In genomic region chr2:218395826-218396687, GRCh38 we compare ENCODE assay signal across 1 cellular context.
A peak's percentile ranks its signal among the peaks of the same experiment; 100 is the strongest.
TF ChIP-seq lines count a peak whose summit lies in the region.

No MANE protein-coding gene starts in this region.

TF ChIP-seq in HepG2, 621 proteins besides CTCF, POLR2A, EP300 and RAD21 (continued from another document and continues in another):
- TF ChIP-seq ZNF567 (CRISPR knock-in tag; IDR thresholded peaks at IDR 0.05; ENCODE audit: borderline replicate concordance) (no peak; the same call in 1 of the 2 replicates), ZMYM2 (CRISPR knock-in tag; IDR thresholded peaks at IDR 0.05) (peak; percentile 19; the same call in 1 of the 2 replicates), TOPORS (CRISPR knock-in tag; IDR thresholded peaks at IDR 0.05) (0 out of 2 replicates have a peak, but pooled peaks have one; percentile 44), GABPB1 (CRISPR knock-in tag; IDR thresholded peaks at IDR 0.05) (peak; percentile 90), ZNF770 (CRISPR knock-in tag; IDR thresholded peaks at IDR 0.05) (peak; percentile 78), KAT8 (CRISPR knock-in tag; IDR thresholded peaks at IDR 0.05) (peak; percentile 88), NR2F1 (CRISPR knock-in tag; IDR thresholded peaks at IDR 0.05) (peak in 1 of 2 experiments; percentile 55; a peak in 2 of 4 replicates), SIN3B (IDR thresholded peaks at IDR 0.05; ENCODE audit: low read length) (no peak; the same call in 1 of the 2 replicates), ZNF430 (CRISPR knock-in tag; IDR thresholded peaks at IDR 0.05) (peak; percentile 88), KLF9 (CRISPR knock-in tag; IDR thresholded peaks at IDR 0.05; ENCODE audit: low read depth) (peak; percentile 94; the same call in 1 of the 2 replicates), ZNF292 (CRISPR knock-in tag; IDR thresholded peaks at IDR 0.05; ENCODE audit: borderline replicate concordance, low read depth) (peak; percentile 51; the same call in 1 of the 2 replicates), JUNB (CRISPR knock-in tag; IDR thresholded peaks at IDR 0.05; ENCODE audit: borderline replicate concordance) (no peak), ZNF33B (CRISPR knock-in tag; IDR thresholded peaks at IDR 0.05) (no peak), NFIB (CRISPR knock-in tag; IDR thresholded peaks at IDR 0.05; ENCODE audit: borderline replicate concordance) (no peak), KDM5A (IDR thresholded peaks at IDR 0.05; ENCODE audit: borderline replicate concordance, low read length) (peak; percentile 88), DBP (CRISPR knock-in tag; IDR thresholded peaks at IDR 0.05; ENCODE audit: not compliant biosample characterization) (peak; percentile 30), MIER3 (CRISPR knock-in tag; IDR thresholded peaks at IDR 0.05; ENCODE audit: borderline replicate concordance) (peak; percentile 94; the same call in 1 of the 2 replicates), ZNF773 (CRISPR knock-in tag; IDR thresholded peaks at IDR 0.05; ENCODE audit: borderline replicate concordance) (no peak), ZNF790 (CRISPR knock-in tag; IDR thresholded peaks at IDR 0.05; ENCODE audit: borderline replicate concordance) (peak; percentile 93), ONECUT2 (CRISPR knock-in tag; IDR thresholded peaks at IDR 0.05) (peak; percentile 37; the same call in 1 of the 2 replicates), CHCHD3 (CRISPR knock-in tag; IDR thresholded peaks at IDR 0.05) (no peak), ZBTB49 (CRISPR knock-in tag; IDR thresholded peaks at IDR 0.05; ENCODE audit: borderline replicate concordance) (no peak), ISL2 (CRISPR knock-in tag; IDR thresholded peaks at IDR 0.05) (peak; percentile 91), HNRNPH1 (optimal IDR thresholded peaks at IDR 0.05; ENCODE audit: low read depth, low read length) (no peak), ZFP36 (IDR thresholded peaks at IDR 0.05; ENCODE audit: borderline replicate concordance, low read depth, low read length, partially characterized antibody) (no peak), ZNF275 (CRISPR knock-in tag; IDR thresholded peaks at IDR 0.05; ENCODE audit: borderline replicate concordance) (peak; percentile 88; the same call in 1 of the 2 replicates), REXO4 (CRISPR knock-in tag; IDR thresholded peaks at IDR 0.05; ENCODE audit: borderline replicate concordance) (0 out of 2 replicates have a peak, but pooled peaks have one; percentile 32), JUND (CRISPR knock-in tag; IDR thresholded peaks at IDR 0.05) (peak; percentile 50; the same call in 1 of the 2 replicates)
- TF ChIP-seq, protein P1, sequence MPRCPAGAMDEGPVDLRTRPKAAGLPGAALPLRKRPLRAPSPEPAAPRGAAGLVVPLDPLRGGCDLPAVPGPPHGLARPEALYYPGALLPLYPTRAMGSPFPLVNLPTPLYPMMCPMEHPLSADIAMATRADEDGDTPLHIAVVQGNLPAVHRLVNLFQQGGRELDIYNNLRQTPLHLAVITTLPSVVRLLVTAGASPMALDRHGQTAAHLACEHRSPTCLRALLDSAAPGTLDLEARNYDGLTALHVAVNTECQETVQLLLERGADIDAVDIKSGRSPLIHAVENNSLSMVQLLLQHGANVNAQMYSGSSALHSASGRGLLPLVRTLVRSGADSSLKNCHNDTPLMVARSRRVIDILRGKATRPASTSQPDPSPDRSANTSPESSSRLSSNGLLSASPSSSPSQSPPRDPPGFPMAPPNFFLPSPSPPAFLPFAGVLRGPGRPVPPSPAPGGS (CRISPR knock-in tag; IDR thresholded peaks at IDR 0.05), result peak; percentile 79; the same call in 1 of the 2 replicates
- TF ChIP-seq, protein P2, sequence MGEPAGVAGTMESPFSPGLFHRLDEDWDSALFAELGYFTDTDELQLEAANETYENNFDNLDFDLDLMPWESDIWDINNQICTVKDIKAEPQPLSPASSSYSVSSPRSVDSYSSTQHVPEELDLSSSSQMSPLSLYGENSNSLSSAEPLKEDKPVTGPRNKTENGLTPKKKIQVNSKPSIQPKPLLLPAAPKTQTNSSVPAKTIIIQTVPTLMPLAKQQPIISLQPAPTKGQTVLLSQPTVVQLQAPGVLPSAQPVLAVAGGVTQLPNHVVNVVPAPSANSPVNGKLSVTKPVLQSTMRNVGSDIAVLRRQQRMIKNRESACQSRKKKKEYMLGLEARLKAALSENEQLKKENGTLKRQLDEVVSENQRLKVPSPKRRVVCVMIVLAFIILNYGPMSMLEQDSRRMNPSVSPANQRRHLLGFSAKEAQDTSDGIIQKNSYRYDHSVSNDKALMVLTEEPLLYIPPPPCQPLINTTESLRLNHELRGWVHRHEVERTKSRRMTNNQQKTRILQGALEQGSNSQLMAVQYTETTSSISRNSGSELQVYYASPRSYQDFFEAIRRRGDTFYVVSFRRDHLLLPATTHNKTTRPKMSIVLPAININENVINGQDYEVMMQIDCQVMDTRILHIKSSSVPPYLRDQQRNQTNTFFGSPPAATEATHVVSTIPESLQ (CRISPR knock-in tag; conservative IDR thresholded peaks at IDR 0.05), result peak; percentile 93
- TF ChIP-seq, protein P3, sequence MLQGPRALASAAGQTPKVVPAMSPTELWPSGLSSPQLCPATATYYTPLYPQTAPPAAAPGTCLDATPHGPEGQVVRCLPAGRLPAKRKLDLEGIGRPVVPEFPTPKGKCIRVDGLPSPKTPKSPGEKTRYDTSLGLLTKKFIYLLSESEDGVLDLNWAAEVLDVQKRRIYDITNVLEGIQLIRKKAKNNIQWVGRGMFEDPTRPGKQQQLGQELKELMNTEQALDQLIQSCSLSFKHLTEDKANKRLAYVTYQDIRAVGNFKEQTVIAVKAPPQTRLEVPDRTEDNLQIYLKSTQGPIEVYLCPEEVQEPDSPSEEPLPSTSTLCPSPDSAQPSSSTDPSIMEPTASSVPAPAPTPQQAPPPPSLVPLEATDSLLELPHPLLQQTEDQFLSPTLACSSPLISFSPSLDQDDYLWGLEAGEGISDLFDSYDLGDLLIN (CRISPR knock-in tag; IDR thresholded peaks at IDR 0.05; ENCODE audit: borderline replicate concordance), result no peak
- TF ChIP-seq, protein P4, sequence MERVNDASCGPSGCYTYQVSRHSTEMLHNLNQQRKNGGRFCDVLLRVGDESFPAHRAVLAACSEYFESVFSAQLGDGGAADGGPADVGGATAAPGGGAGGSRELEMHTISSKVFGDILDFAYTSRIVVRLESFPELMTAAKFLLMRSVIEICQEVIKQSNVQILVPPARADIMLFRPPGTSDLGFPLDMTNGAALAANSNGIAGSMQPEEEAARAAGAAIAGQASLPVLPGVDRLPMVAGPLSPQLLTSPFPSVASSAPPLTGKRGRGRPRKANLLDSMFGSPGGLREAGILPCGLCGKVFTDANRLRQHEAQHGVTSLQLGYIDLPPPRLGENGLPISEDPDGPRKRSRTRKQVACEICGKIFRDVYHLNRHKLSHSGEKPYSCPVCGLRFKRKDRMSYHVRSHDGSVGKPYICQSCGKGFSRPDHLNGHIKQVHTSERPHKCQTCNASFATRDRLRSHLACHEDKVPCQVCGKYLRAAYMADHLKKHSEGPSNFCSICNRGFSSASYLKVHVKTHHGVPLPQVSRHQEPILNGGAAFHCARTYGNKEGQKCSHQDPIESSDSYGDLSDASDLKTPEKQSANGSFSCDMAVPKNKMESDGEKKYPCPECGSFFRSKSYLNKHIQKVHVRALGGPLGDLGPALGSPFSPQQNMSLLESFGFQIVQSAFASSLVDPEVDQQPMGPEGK (CRISPR knock-in tag; IDR thresholded peaks at IDR 0.05), result peak; percentile 99
- TF ChIP-seq, protein P5, sequence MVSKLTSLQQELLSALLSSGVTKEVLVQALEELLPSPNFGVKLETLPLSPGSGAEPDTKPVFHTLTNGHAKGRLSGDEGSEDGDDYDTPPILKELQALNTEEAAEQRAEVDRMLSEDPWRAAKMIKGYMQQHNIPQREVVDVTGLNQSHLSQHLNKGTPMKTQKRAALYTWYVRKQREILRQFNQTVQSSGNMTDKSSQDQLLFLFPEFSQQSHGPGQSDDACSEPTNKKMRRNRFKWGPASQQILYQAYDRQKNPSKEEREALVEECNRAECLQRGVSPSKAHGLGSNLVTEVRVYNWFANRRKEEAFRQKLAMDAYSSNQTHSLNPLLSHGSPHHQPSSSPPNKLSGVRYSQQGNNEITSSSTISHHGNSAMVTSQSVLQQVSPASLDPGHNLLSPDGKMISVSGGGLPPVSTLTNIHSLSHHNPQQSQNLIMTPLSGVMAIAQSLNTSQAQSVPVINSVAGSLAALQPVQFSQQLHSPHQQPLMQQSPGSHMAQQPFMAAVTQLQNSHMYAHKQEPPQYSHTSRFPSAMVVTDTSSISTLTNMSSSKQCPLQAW (CRISPR knock-in tag; IDR thresholded peaks at IDR 0.05), result peak; percentile 97
- TF ChIP-seq, protein P6, sequence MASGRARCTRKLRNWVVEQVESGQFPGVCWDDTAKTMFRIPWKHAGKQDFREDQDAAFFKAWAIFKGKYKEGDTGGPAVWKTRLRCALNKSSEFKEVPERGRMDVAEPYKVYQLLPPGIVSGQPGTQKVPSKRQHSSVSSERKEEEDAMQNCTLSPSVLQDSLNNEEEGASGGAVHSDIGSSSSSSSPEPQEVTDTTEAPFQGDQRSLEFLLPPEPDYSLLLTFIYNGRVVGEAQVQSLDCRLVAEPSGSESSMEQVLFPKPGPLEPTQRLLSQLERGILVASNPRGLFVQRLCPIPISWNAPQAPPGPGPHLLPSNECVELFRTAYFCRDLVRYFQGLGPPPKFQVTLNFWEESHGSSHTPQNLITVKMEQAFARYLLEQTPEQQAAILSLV (CRISPR knock-in tag; IDR thresholded peaks at IDR 0.05; ENCODE audit: borderline replicate concordance), result peak; percentile 90
- TF ChIP-seq, protein P7, sequence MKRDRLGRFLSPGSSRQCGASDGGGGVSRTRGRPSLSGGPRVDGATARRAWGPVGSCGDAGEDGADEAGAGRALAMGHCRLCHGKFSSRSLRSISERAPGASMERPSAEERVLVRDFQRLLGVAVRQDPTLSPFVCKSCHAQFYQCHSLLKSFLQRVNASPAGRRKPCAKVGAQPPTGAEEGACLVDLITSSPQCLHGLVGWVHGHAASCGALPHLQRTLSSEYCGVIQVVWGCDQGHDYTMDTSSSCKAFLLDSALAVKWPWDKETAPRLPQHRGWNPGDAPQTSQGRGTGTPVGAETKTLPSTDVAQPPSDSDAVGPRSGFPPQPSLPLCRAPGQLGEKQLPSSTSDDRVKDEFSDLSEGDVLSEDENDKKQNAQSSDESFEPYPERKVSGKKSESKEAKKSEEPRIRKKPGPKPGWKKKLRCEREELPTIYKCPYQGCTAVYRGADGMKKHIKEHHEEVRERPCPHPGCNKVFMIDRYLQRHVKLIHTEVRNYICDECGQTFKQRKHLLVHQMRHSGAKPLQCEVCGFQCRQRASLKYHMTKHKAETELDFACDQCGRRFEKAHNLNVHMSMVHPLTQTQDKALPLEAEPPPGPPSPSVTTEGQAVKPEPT (CRISPR knock-in tag; IDR thresholded peaks at IDR 0.05; ENCODE audit: low read depth), result peak; percentile 78; the same call in 1 of the 2 replicates
- TF ChIP-seq, protein P8, sequence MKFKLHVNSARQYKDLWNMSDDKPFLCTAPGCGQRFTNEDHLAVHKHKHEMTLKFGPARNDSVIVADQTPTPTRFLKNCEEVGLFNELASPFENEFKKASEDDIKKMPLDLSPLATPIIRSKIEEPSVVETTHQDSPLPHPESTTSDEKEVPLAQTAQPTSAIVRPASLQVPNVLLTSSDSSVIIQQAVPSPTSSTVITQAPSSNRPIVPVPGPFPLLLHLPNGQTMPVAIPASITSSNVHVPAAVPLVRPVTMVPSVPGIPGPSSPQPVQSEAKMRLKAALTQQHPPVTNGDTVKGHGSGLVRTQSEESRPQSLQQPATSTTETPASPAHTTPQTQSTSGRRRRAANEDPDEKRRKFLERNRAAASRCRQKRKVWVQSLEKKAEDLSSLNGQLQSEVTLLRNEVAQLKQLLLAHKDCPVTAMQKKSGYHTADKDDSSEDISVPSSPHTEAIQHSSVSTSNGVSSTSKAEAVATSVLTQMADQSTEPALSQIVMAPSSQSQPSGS (CRISPR knock-in tag; IDR thresholded peaks at IDR 0.05), result peak; percentile 73; the same call in 1 of the 2 replicates
